Comparison of ENCODE assay signal across 25 cellular contexts in the genomic region with DNA sequence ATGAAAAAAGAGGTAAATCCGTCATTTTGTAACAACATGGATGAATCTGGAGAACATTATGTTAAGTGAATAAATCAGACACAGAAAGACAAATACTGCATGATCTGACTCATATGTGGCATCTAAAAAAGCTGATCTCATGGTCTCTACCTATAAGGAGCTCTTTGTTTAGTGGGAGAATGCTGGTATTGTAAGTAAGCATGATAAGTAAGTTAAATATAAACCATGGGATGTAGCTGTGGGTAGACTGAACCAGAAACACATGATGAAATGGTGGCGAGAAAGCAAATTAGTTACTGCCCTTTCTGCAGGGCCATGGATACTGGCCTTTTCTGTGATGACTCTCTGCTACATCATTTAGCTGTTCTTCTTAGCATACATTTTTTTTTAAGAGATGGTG.
DNase-seq lines count a peak whose midpoint lies in the region; TF ChIP-seq lines count a peak whose summit lies in the region.
"Had no signal": no experiment of that assay in that cellular context is flagged by ENCODE, and none has a peak within 500 bp of the region (broad histone marks: within the 10 kb centered on the region; RNA-seq: fewer than 3 reads in every experiment).

No MANE protein-coding gene starts in this region.

- H3K9me3 Mint-ChIP-seq in activated T-cell treated with anti-CD3 and anti-CD28 coated beads, Interleukin-2, amount 50 U/mL, for 24 hours = peaks cover 4% of the 10 kb centered on the region
- H3K9me3 Mint-ChIP-seq: activated CD4-positive, alpha-beta memory T cell treated with anti-CD3 and anti-CD28 coated beads, Interleukin-2, amount 10 ng/mL, durations not matched to agents 7 days and 5 days; T-helper 2 cell treated with Interferon-gamma antibody and Interleukin-4, amounts not matched to agents 5 μg/mL and 100 μg/mL, for 36 hours had no signal

- no peaks in the 10 kb centered on the region for H3K4me1 Mint-ChIP-seq in activated T-cell treated with anti-CD3 and anti-CD28 coated beads, Interleukin-2, amount 50 U/mL, for 24 hours (ENCODE audit: low read depth)
- H3K4me1 Mint-ChIP-seq: activated CD4-positive, alpha-beta memory T cell treated with anti-CD3 and anti-CD28 coated beads, Interleukin-2, amount 10 ng/mL, durations not matched to agents 7 days and 5 days; central memory CD8-positive, alpha-beta T cell had no signal

- no peaks in the 10 kb centered on the region for H3K36me3 Mint-ChIP-seq in activated T-cell treated with anti-CD3 and anti-CD28 coated beads, Interleukin-2, amount 50 U/mL, for 24 hours (ENCODE audit: low read depth)
- H3K36me3 Mint-ChIP-seq: CD8-positive, alpha-beta T cell had no signal

- in situ Hi-C loops in astrocyte of the spinal cord (cut with HindIII; ENCODE audit: low sequenced_read_pairs) (no loop called here), ACHN (cut with HindIII; ENCODE audit: low pct_ligation_motif_present, low pct_unique_long_range_greater_than_20kb, low sequenced_read_pairs) (no loop called here)

- no peak overlapping the region for H3K27ac Mint-ChIP-seq in activated T-cell treated with anti-CD3 and anti-CD28 coated beads, Interleukin-2, amount 50 U/mL, for 24 hours
- H3K27ac Mint-ChIP-seq: activated CD4-positive, alpha-beta memory T cell treated with anti-CD3 and anti-CD28 coated beads, Interleukin-2, amount 10 ng/mL, durations not matched to agents 7 days and 5 days; CD8-positive, alpha-beta T cell; T-helper 2 cell treated with Interferon-gamma antibody and Interleukin-4, amounts not matched to agents 5 μg/mL and 100 μg/mL, for 36 hours had no signal

- H3K4me3 Mint-ChIP-seq in activated T-cell treated with anti-CD3 and anti-CD28 coated beads, Interleukin-2, amount 50 U/mL, for 24 hours = no peak overlapping the region
- H3K4me3 Mint-ChIP-seq: activated CD4-positive, alpha-beta memory T cell treated with anti-CD3 and anti-CD28 coated beads, Interleukin-2, amount 10 ng/mL, durations not matched to agents 7 days and 5 days; CD8-positive, alpha-beta T cell; central memory CD8-positive, alpha-beta T cell; T-helper 2 cell treated with Interferon-gamma antibody and Interleukin-4, amounts not matched to agents 5 μg/mL and 100 μg/mL, for 36 hours had no signal

- H3K27me3 Mint-ChIP-seq in activated T-cell treated with anti-CD3 and anti-CD28 coated beads, Interleukin-2, amount 50 U/mL, for 24 hours = peaks cover 40% of the 10 kb centered on the region

- no peak for TF ChIP-seq CTCF in astrocyte of the spinal cord (IDR thresholded peaks at IDR 0.05; ENCODE audit: low read depth, low read length)

- H3K4me3 ChIP-seq in astrocyte of the spinal cord (ENCODE audit: low read depth, low read length) = no peak overlapping the region
- H3K4me3 ChIP-seq: dorsolateral prefrontal cortex, lung, right atrium auricular region, upper lobe of right lung had no signal

- DNase-seq in HuH-7 (ENCODE audit: low spot score) = peak; percentile 44
- peak; percentile 3 for DNase-seq in astrocyte of the spinal cord (ENCODE audit: low read depth, low spot score)
- DNase-seq in glomerular visceral epithelial cell (ENCODE audit: extremely low spot score) = peak; percentile 25
- DNase-seq in renal cortical epithelial cell (ENCODE audit: low read depth) = peak; percentile 73
- DNase-seq in ACHN = no peak
- DNase-seq in activated CD8-positive, alpha-beta memory T cell treated with anti-CD3 and anti-CD28 coated beads, Interleukin-2, amount 50 U/mL, for 4 hours = no peak
- no peak for DNase-seq in islet precursor cell
- no peak for DNase-seq in activated T-cell treated with anti-CD3 and anti-CD28 coated beads, Interleukin-2, amount 50 U/mL, for 24 hours
- DNase-seq: activated CD4-positive, alpha-beta memory T cell treated with anti-CD3 and anti-CD28 coated beads, Interleukin-2, amount 10 ng/mL, durations not matched to agents 7 days and 5 days; activated CD4-positive, CD25-positive, alpha-beta regulatory T cell; activated naive CD4-positive, alpha-beta T cell; anterior cingulate cortex; CD8-positive, alpha-beta T cell; DMS79 treated with DMSO at 0.1 percent for 48 hours; dorsolateral prefrontal cortex; HCEC 1CT; NCI-H1417 treated with DMSO at 0.1 percent for 48 hours; NCI-H69; occipital lobe; stimulated activated CD8-positive, alpha-beta memory T cell treated with anti-CD3 and anti-CD28 coated beads, Interleukin-4, amount 100 ng/mL, for 48 hours; upper lobe of right lung had no signal

Comparison
In these comparisons a context has a peak if more than half of its experiments do, and no peak if none do; other contexts are left out.
1. DNase-seq: peak in HuH-7 (single experiment), astrocyte of the spinal cord (single experiment), glomerular visceral epithelial cell (single experiment) and renal cortical epithelial cell (single experiment); none in ACHN (single experiment), activated CD8-positive, alpha-beta memory T cell treated with anti-CD3 and anti-CD28 coated beads, Interleukin-2, amount 50 U/mL, for 4 hours (single experiment), islet precursor cell (single experiment) and activated T-cell treated with anti-CD3 and anti-CD28 coated beads, Interleukin-2, amount 50 U/mL, for 24 hours (single experiment).